ENCODE assay signal across 8 cellular contexts in genomic region chr3:113947372-113948014, GRCh38. TPM values are rescaled to one million over a fixed set of nuclear protein-coding genes. Genes with fewer than 3 reads are reported as not detected.
DNase-seq lines count a peak whose midpoint lies in the region; ATAC-seq and TF ChIP-seq lines count a peak whose summit lies in the region.

Gene ZDHHC23, plus strand, starts transcription at chr3:113948013. Its CDS starts 790 bp downstream, at chr3:113948803.

- H3K9me3 ChIP-seq in AG04450 (ENCODE audit: control insufficient read depth, insufficient read depth, low read length), result peaks cover 4% of the 10 kb centered on the region; the same call in 1 of the 2 replicates

- POLR2A ChIA-PET in AG04450 (lab: Yijun Ruan, JAX), result no interaction called here

- DNase-seq in AG04450 (ENCODE audit: low read depth, low spot score) (no peak), NCI-H2227 treated with DMSO at 0.1 percent for 48 hours (lab: John Stamatoyannopoulos, UW) (peak; percentile 72), choroid plexus epithelial cell (ENCODE audit: low read depth) (peak; percentile 58), left lobe of liver (ENCODE audit: low spot score) (peak; percentile 97)
- DNase-seq in activated CD4-positive, alpha-beta T cell treated with anti-CD3 and anti-CD28 coated beads for 1 hour, result peak; percentile 53
- DNase-seq in stimulated activated CD4-positive, alpha-beta T cell treated with anti-CD3 and anti-CD28 coated beads, Interleukin-2, amount 100 ng/mL, for 4 hours (ENCODE audit: low read depth), result peak; percentile 44

- TF ChIP-seq CTCF in AG04450 (IDR thresholded peaks at IDR 0.05; ENCODE audit: low read depth, low read length) (no peak), choroid plexus epithelial cell (conservative IDR thresholded peaks at IDR 0.05; ENCODE audit: low read depth, low read length) (no peak)

- H3K4me3 ChIP-seq in AG04450 (ENCODE audit: low read depth, low read length) (peak within 1 kb of the TSS; percentile 69), choroid plexus epithelial cell (ENCODE audit: low read depth, low read length) (peak within 1 kb of the TSS; percentile 66)

- CTCF ChIA-PET in AG04450 (lab: Charles Lee), result interaction anchor here (0.7 kb wide), 1 partner anchor 452 kb away, joined by 5 read pairs; no protein-coding TSS in a partner anchor

- no peak within 1 kb of the TSS for H3K27ac ChIP-seq in AG04450 (ENCODE audit: low read depth, low read length)

- H3K27me3 ChIP-seq in AG04450 (ENCODE audit: control insufficient read depth, insufficient read depth, low read length), result peaks cover 16% of the 10 kb centered on the region

- peak; percentile 81 for ATAC-seq in GM18909 (IDR thresholded peaks at IDR 0.05; ENCODE audit: poor library complexity, unreplicated experiment)
- ATAC-seq in HG03139 (IDR thresholded peaks at IDR 0.05; ENCODE audit: unreplicated experiment), result peak; percentile 63
- ATAC-seq in left lobe of liver, result peak; percentile 88

RNA-seq across cellular contexts. Expression of gene ZDHHC23, which starts in this region (rescaled TPM):
- polyA plus RNA-seq in AG04450 (2011; rRNA removed), result 0.58 and 0.79 TPM in 2 replicates
- 0.96 and 1.0 TPM in 2 replicates for polyA minus RNA-seq in AG04450 (2011; rRNA and poly(A)+ RNA removed)
- total RNA-seq in left lobe of liver, result 11.7 TPM
